In the genomic region with DNA sequence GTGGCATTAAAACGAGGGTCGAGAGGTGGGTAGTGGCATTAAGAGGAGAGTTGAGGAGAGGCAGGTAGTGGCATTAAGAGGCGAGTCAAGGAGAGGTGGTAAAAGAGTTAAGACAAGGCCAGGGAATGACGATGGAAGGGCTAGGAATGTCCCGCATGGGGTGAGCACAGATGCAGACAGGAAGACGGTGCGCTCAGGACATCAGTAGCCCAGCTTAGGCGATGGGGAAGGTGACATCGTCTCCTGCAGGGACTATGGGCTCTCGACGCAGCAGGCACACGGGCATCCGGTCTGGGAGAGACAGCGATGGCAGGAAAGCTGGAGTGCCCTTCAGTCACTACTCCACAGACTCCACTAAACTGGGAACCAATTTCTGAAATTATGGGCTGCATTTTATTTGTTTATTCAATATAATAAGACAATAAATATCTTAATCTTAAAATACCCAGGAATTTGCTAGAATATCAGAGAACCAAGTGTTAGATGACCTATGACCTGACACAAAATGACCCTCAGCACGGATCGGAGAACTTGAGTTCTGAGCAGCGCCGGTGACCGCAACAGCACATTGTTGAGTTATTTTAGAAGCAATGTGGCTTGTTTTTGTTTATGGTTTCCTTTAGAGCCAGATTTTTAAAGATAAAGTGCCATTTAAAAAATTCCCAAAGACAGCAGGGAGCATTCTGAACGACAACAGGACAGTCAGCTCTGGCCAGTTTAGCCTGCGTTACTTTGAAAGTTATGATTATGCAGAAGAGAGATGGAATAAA, we compare ENCODE assay signal across 22 cellular contexts.
"Had no signal": no experiment of that assay in that cellular context is flagged by ENCODE, and none has a peak within 500 bp of the region (broad histone marks: within the 10 kb centered on the region; RNA-seq: fewer than 3 reads in every experiment).

No MANE protein-coding gene starts in this region.

- H3K27me3 ChIP-seq: breast epithelium, heart right ventricle, neural progenitor cell, testis had no signal

- H3K9ac ChIP-seq: neural progenitor cell, parathyroid adenoma had no signal

- H3K4me2 ChIP-seq: neural progenitor cell had no signal

- H2AFZ ChIP-seq: neural progenitor cell, parathyroid adenoma had no signal

- H3K4me3 Mint-ChIP-seq: activated CD4-positive, alpha-beta memory T cell treated with anti-CD3 and anti-CD28 coated beads, Interleukin-2, amount 10 ng/mL, durations not matched to agents 7 days and 5 days; activated CD4-positive, alpha-beta T cell treated with anti-CD3 and anti-CD28 coated beads, Interleukin-2, amount 10 ng/mL, durations not matched to agents 7 days and 5 days; mesothelial cell of epicardium; naive B cell; neural progenitor cell; type B pancreatic cell; WTC11 had no signal

- H3K4me1 ChIP-seq: breast epithelium, neural progenitor cell, parathyroid adenoma, psoas muscle had no signal

- H3K36me3 ChIP-seq: breast epithelium, heart right ventricle, neural progenitor cell had no signal

- H3K79me2 ChIP-seq: parathyroid adenoma had no signal

- DNase-seq: activated CD4-positive, alpha-beta memory T cell treated with anti-CD3 and anti-CD28 coated beads, Interleukin-2, amount 10 ng/mL, durations not matched to agents 7 days and 5 days; activated CD4-positive, alpha-beta T cell treated with anti-CD3 and anti-CD28 coated beads for 1 hour; activated CD4-positive, alpha-beta T cell treated with anti-CD3 and anti-CD28 coated beads, Interleukin-2, amount 10 ng/mL, durations not matched to agents 7 days and 5 days; activated naive CD4-positive, alpha-beta T cell; central memory CD4-positive, alpha-beta T cell; foreskin fibroblast; heart right ventricle; islet precursor cell; naive B cell; occipital lobe; psoas muscle; stimulated activated CD4-positive, alpha-beta T cell treated with anti-CD3 and anti-CD28 coated beads, Interleukin-15, amount 100 ng/mL, for 24 hours; stimulated activated CD4-positive, alpha-beta T cell treated with anti-CD3 and anti-CD28 coated beads, Interleukin-2, amount 100 ng/mL, for 24 hours; testis had no signal

- H3K27ac ChIP-seq: breast epithelium, neural progenitor cell, parathyroid adenoma, psoas muscle, testis had no signal

- H3K27ac Mint-ChIP-seq: activated CD4-positive, alpha-beta memory T cell treated with anti-CD3 and anti-CD28 coated beads, Interleukin-2, amount 10 ng/mL, durations not matched to agents 7 days and 5 days; activated CD4-positive, alpha-beta T cell treated with anti-CD3 and anti-CD28 coated beads, Interleukin-2, amount 10 ng/mL, durations not matched to agents 7 days and 5 days; activated naive CD4-positive, alpha-beta T cell treated with anti-CD3 and anti-CD28 coated beads, Interleukin-2, amount 50 U/mL, for 72 hours; activated T-cell treated with anti-CD3 and anti-CD28 coated beads, Interleukin-2, amount 50 U/mL, for 72 hours; WTC11 had no signal

- H3K27me3 Mint-ChIP-seq: activated CD4-positive, alpha-beta memory T cell treated with anti-CD3 and anti-CD28 coated beads, Interleukin-2, amount 10 ng/mL, durations not matched to agents 7 days and 5 days had no signal

- ATAC-seq: heart right ventricle, psoas muscle, WTC11 had no signal

- H3K4me1 Mint-ChIP-seq: activated CD4-positive, alpha-beta T cell treated with anti-CD3 and anti-CD28 coated beads, Interleukin-2, amount 10 ng/mL, durations not matched to agents 7 days and 5 days had no signal

- H3K9me3 ChIP-seq: breast epithelium, psoas muscle, testis had no signal

- H3K36me3 Mint-ChIP-seq: mesothelial cell of epicardium, neural progenitor cell had no signal

- H3K4me3 ChIP-seq: breast epithelium, heart right ventricle, neural progenitor cell, psoas muscle, testis had no signal
